Comparison of ENCODE assay signal across 22 cellular contexts in genomic region chr6:84059082-84059481, GRCh38. TPM values are rescaled to one million over a fixed set of nuclear protein-coding genes. Genes with fewer than 3 reads are reported as not detected.
"Had no signal": no experiment of that assay in that cellular context is flagged by ENCODE, and none has a peak within 500 bp of the region (broad histone marks: within the 10 kb centered on the region; RNA-seq: fewer than 3 reads in every experiment).

No MANE protein-coding gene starts in this region.

- H3K27ac Mint-ChIP-seq: naive B cell, progenitor cell of endocrine pancreas, type B pancreatic cell had no signal

- H3K4me1 ChIP-seq: esophagus muscularis mucosa, gastrocnemius medialis, heart right ventricle, pancreas had no signal

- H3K27me3 Mint-ChIP-seq: progenitor cell of endocrine pancreas, type B pancreatic cell had no signal

- FAIRE-seq: endometrium, islet of Langerhans, pancreas, urothelium cell line had no signal

- H3K9me3 Mint-ChIP-seq: naive B cell, nephron, type B pancreatic cell had no signal

- H3K4me3 ChIP-seq: dorsolateral prefrontal cortex, esophagus muscularis mucosa, gastrocnemius medialis, heart right ventricle, pancreas, smooth muscle cell had no signal

- H3K36me3 ChIP-seq: esophagus muscularis mucosa, gastrocnemius medialis, heart right ventricle, pancreas had no signal

- H3K36me3 Mint-ChIP-seq: naive B cell, type B pancreatic cell had no signal

- ATAC-seq: gastrocnemius medialis, heart right ventricle, pancreas, right cardiac atrium had no signal

- H3K4me3 Mint-ChIP-seq: naive B cell, nephron, type B pancreatic cell had no signal

- H3K4me2 ChIP-seq: smooth muscle cell had no signal

- DNase-seq: dorsolateral prefrontal cortex; effector CD8-positive, alpha-beta T cell; gastrocnemius medialis; heart right ventricle; hypothalamus; kidney glomerular epithelial cell; mesendoderm; naive B cell; occipital lobe; pancreas; right cardiac atrium; stimulated activated CD4-positive, alpha-beta T cell treated with anti-CD3 and anti-CD28 coated beads, Interleukin-2, amount 100 ng/mL, for 48 hours; stimulated activated naive CD4-positive, alpha-beta T cell treated with Interleukin-2 at 50 U/mL for 16 hours had no signal

- H3K9me3 ChIP-seq: esophagus muscularis mucosa, gastrocnemius medialis, heart right ventricle, pancreas had no signal

- H3K27ac ChIP-seq: dorsolateral prefrontal cortex, esophagus muscularis mucosa, gastrocnemius medialis, heart right ventricle, pancreas had no signal

- H3K4me1 Mint-ChIP-seq: naive B cell had no signal

- H3K27me3 ChIP-seq: dorsolateral prefrontal cortex, esophagus muscularis mucosa, gastrocnemius medialis, pancreas had no signal

RNA-seq across cellular contexts. Expression of gene MRAP2, which starts 25.5 kb away (rescaled TPM):
- total RNA-seq: fibroblast of villous mesenchyme had no signal
